ENCODE assay signal across 8 cellular contexts in the genomic region with DNA sequence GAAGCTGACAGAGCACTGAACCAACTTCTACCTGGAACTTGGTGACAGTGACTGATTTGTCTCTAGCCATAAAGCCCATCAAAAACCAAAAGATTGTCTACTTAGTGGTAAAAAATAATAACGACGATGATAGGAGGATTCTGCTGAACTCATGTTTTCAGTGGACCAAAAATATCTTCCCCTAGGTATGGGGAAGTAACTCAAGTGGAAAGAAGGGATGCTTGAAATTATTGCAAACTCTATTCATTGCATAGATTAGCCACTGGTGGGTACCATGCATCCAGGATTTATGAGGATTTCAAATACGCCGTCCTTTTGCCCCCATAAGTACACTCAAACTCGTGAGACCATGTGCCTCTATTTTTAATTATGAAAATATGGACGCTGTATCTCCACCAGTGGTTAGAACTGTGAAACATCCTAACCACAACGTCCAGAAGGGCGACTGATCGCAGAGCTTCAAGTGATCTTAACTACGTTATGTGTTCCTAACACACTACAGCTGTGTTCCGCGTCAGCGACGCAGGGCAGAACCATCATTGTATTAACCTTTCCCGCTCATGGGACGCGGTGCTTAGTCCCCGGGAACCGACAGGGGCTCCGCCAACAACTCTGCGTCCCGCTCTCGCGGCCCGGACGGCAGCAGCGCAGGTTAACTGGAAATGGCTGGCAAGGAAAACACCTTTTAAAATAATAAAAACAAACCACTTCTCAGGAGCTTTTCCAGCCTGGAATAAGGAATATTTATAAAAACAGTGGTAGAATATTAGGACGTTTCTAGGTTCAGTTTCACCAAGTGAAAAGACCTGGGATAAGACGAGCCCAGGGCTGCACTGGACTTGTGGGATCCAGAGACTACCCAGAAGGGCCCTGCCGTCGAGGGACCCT. TPM values are rescaled to one million over a fixed set of nuclear protein-coding genes. Genes with fewer than 3 reads are reported as not detected.
DNase-seq lines count a peak whose midpoint lies in the region; ATAC-seq and TF ChIP-seq lines count a peak whose summit lies in the region.

No MANE protein-coding gene starts in this region.

- peak overlapping the region; percentile 93 to 94 for H3K4me3 ChIP-seq in duodenal mucosa (ENCODE audit: low read depth in 1 of 2, low read length in 2 of 2)

- peaks cover 16 to 18% of the 10 kb centered on the region in 2 donors for H3K4me1 ChIP-seq in duodenal mucosa (ENCODE audit: control insufficient read depth in 1 of 2, insufficient read depth in 2 of 2, low read length in 2 of 2)

- peak overlapping the region; percentile 76 to 80 for H3K9ac ChIP-seq in duodenal mucosa (ENCODE audit: low read depth in 1 of 2, low read length in 2 of 2)

- H3K9me3 ChIP-seq in duodenal mucosa (ENCODE audit: control insufficient read depth in 1 of 2, low read length in 2 of 2), result no peaks in the 10 kb centered on the region

- DNase-seq in NCI-H524 (lab: John Stamatoyannopoulos, UW), result peak; percentile 66 to 81
- DNase-seq in activated CD4-positive, alpha-beta T cell treated with anti-CD3 and anti-CD28 coated beads, Interleukin-2, amount 50 U/mL, for 24 hours (ENCODE audit: low read depth in 1 of 2, low spot score in 1 of 2), result peak; percentile 13 to 25
- peak; percentile 68 to 74 for DNase-seq in lung microvascular endothelial cell (ENCODE audit: low read depth in 2 of 2)
- peak; percentile 8 for DNase-seq in stimulated activated CD8-positive, alpha-beta memory T cell treated with anti-CD3 and anti-CD28 coated beads, Interleukin-12 subunit alpha, Interleukin-12 subunit beta, amount 100 ng/mL, for 1 hour (ENCODE audit: low read depth)

- peak; percentile 26 for ATAC-seq in GM18505 (IDR thresholded peaks at IDR 0.05; ENCODE audit: unreplicated experiment)
- peak; percentile 29 for ATAC-seq in HG03097 (IDR thresholded peaks at IDR 0.05; ENCODE audit: low FRiP score, unreplicated experiment)

- TF ChIP-seq POLR2A in GM18505 (IDR thresholded peaks at IDR 0.05; ENCODE audit: borderline replicate concordance, extremely low read depth, insufficient read depth, insufficient read length), result no peak

- peaks cover 7 to 20% of the 10 kb centered on the region in 2 donors for H3K36me3 ChIP-seq in duodenal mucosa (ENCODE audit: control insufficient read depth in 1 of 2, insufficient read depth in 2 of 2, low read length in 2 of 2)

- H3K27ac ChIP-seq in 22Rv1 (peak overlapping the region; percentile 79), duodenal mucosa (ENCODE audit: low read depth, low read length) (peak overlapping the region; percentile 75)

- no peaks in the 10 kb centered on the region for H3K27me3 ChIP-seq in duodenal mucosa (ENCODE audit: control insufficient read depth in 1 of 2, insufficient read depth in 2 of 2, low read length in 2 of 2)

- no peak for TF ChIP-seq CTCF in 22Rv1 (IDR thresholded peaks at IDR 0.05)

RNA-seq across cellular contexts. Expression of gene PEX1, which starts 0.8 kb away (rescaled TPM):
- 7.2 and 11.3 TPM in 2 replicates for total RNA-seq in lung microvascular endothelial cell

RNA-seq across cellular contexts. Expression of gene RBM48, which starts 1.1 kb away (rescaled TPM):
- 5.9 and 10.9 TPM in 2 replicates for total RNA-seq in lung microvascular endothelial cell

RNA-seq across cellular contexts. Expression of gene ERVW-1, which starts 49.8 kb away (rescaled TPM):
- total RNA-seq in lung microvascular endothelial cell, result not detected in 2 replicates

Comparison
In these comparisons a context has a peak if more than half of its experiments do, and no peak if none do; other contexts are left out.
1. Peak in every context shown above with its lines: DNase-seq, ATAC-seq, H3K4me3 ChIP-seq and H3K27ac ChIP-seq.
2. DNase-seq: peak in every context shown above with its lines; median percentile 74 in NCI-H524; 71 in lung microvascular endothelial cell; 19 in activated CD4-positive, alpha-beta T cell treated with anti-CD3 and anti-CD28 coated beads, Interleukin-2, amount 50 U/mL, for 24 hours; 8 in stimulated activated CD8-positive, alpha-beta memory T cell treated with anti-CD3 and anti-CD28 coated beads, Interleukin-12 subunit alpha, Interleukin-12 subunit beta, amount 100 ng/mL, for 1 hour.